Comparison of ENCODE assay signal across 8 cellular contexts in genomic region chr19:16572332-16573211, GRCh38. TPM values are rescaled to one million over a fixed set of nuclear protein-coding genes. Genes with fewer than 3 reads are reported as not detected.
A peak's percentile ranks its signal among the peaks of the same experiment; 100 is the strongest.
DNase-seq lines count a peak whose midpoint lies in the region; ATAC-seq, FAIRE-seq and TF ChIP-seq lines count a peak whose summit lies in the region.

Gene SLC35E1 (minus strand): TSS chr19:16572415. CDS start chr19:16572364, 51 bp downstream.

- H3K9me3 ChIP-seq in pancreas = no peaks in the 10 kb centered on the region
- no peaks in the 10 kb centered on the region for H3K9me3 ChIP-seq in thyroid gland

- peaks cover 11 to 38% (median 23%) of the 10 kb centered on the region in 3 donors for H3K4me1 ChIP-seq in pancreas
- peaks cover 24 to 25% of the 10 kb centered on the region in 2 donors for H3K4me1 ChIP-seq in thyroid gland

- peak within 1 kb of the TSS; percentile 99 for H3K4me3 Mint-ChIP-seq in activated naive CD8-positive, alpha-beta T cell treated with anti-CD3 and anti-CD28 coated beads, Interleukin-2, amount 50 U/mL, for 24 hours

- H3K4me3 ChIP-seq in pancreas (peak within 1 kb of the TSS; percentile 87 to 97 (median 92)), thyroid gland (replicated peaks in 1 of 3) (peak within 1 kb of the TSS; percentile 75 to 83 (median 81))

- H3K27ac ChIP-seq in pancreas (peak within 1 kb of the TSS; percentile 76 to 87 (median 78)), thyroid gland (peak within 1 kb of the TSS; percentile 56 to 69 (median 68))

- intact Hi-C loops in Right ventricle myocardium superior (cut with DNase I) = loop anchor here (10.0 kb wide), 1 partner anchor 52 kb away; the partner anchor contains the start of gene MED26
- intact Hi-C loops in pancreas (cut with DNase I) = loop anchor here in 2 of 3 donors (10.0 kb wide), 1 partner anchor 52 kb away; the partner anchor contains the start of gene MED26 (in 2 of the 2)
- intact Hi-C loops in thyroid gland (cut with DNase I) = loop anchor here (5.0 kb wide), 1 partner anchor 55 kb away; the partner anchor contains the start of gene MED26

- peak; percentile 84 for ATAC-seq in HG02763 (IDR thresholded peaks at IDR 0.05; ENCODE audit: unreplicated experiment)
- peak; percentile 95 for ATAC-seq in activated naive CD8-positive, alpha-beta T cell treated with anti-CD3 and anti-CD28 coated beads, Interleukin-2, amount 50 U/mL, for 24 hours
- peak; percentile 98 for ATAC-seq in Right ventricle myocardium superior (ENCODE audit: poor library complexity)
- ATAC-seq in pancreas = peak; percentile 93 to 97 (median 94)

- TF ChIP-seq POLR2A in GM12891 (IDR thresholded peaks at IDR 0.05; ENCODE audit: low read depth, low read length) (peak; percentile 92), thyroid gland (IDR thresholded peaks at IDR 0.05) (peak in 1 of 2 donors; percentile 87)

- DNase-seq in GM12891 (ENCODE audit: insufficient read length, low spot score) (peak; percentile 100), NCI-H1417 (lab: John Stamatoyannopoulos, UW) (peak; percentile 89 to 96 (median 90)), SW480 (ENCODE audit: low spot score) (peak; percentile 97), Right ventricle myocardium superior (peak; percentile 97), pancreas (peak; percentile 96 to 99 (median 97)), thyroid gland (peak; percentile 97)
- peak; percentile 94 for DNase-seq in activated naive CD8-positive, alpha-beta T cell treated with anti-CD3 and anti-CD28 coated beads, Interleukin-2, amount 50 U/mL, for 24 hours

- no peaks in the 10 kb centered on the region for H3K27me3 Mint-ChIP-seq in activated naive CD8-positive, alpha-beta T cell treated with anti-CD3 and anti-CD28 coated beads, Interleukin-2, amount 50 U/mL, for 24 hours

- H3K36me3 ChIP-seq in pancreas (peaks cover 0 to 18% (median 5%) of the 10 kb centered on the region in 3 donors), thyroid gland (peaks cover 22 to 23% of the 10 kb centered on the region in 2 donors)

- H3K4me1 Mint-ChIP-seq in activated naive CD8-positive, alpha-beta T cell treated with anti-CD3 and anti-CD28 coated beads, Interleukin-2, amount 50 U/mL, for 24 hours = peaks cover 47% of the 10 kb centered on the region

- FAIRE-seq in GM12891 (lab: Jason Lieb, UNC) = peak; percentile 99
- FAIRE-seq in pancreas (lab: Jason Lieb, UNC) = no peak

- H3K9me3 Mint-ChIP-seq in activated naive CD8-positive, alpha-beta T cell treated with anti-CD3 and anti-CD28 coated beads, Interleukin-2, amount 50 U/mL, for 24 hours = no peaks in the 10 kb centered on the region

- no peaks in the 10 kb centered on the region for H3K27me3 ChIP-seq in pancreas
- H3K27me3 ChIP-seq in thyroid gland = no peaks in the 10 kb centered on the region

- H3K36me3 Mint-ChIP-seq in activated naive CD8-positive, alpha-beta T cell treated with anti-CD3 and anti-CD28 coated beads, Interleukin-2, amount 50 U/mL, for 24 hours (ENCODE audit: low read depth) = peaks cover 41% of the 10 kb centered on the region

- TF ChIP-seq CTCF in pancreas (IDR thresholded peaks at IDR 0.05) = no peak
- TF ChIP-seq CTCF in thyroid gland (IDR thresholded peaks at IDR 0.05) = no peak

- H3K27ac Mint-ChIP-seq in activated naive CD8-positive, alpha-beta T cell treated with anti-CD3 and anti-CD28 coated beads, Interleukin-2, amount 50 U/mL, for 24 hours = peak within 1 kb of the TSS; percentile 99

- WGBS in pancreas, 2 donors = 0 to 1% methylated on average over 51 to 83 of the region's 83 CpGs
- WGBS in thyroid gland, 2 donors = 1 to 2% methylated on average over 26 to 39 of the region's 83 CpGs

TF ChIP-seq in GM12891, 5 proteins besides CTCF, POLR2A, EP300 and RAD21:
- TF ChIP-seq POLR2AphosphoS5 (IDR thresholded peaks at IDR 0.05; ENCODE audit: low read depth, low read length) (peak; percentile 94), PAX5 (IDR thresholded peaks at IDR 0.05; ENCODE audit: insufficient read depth, low read length, severe bottlenecking) (no peak), POU2F2 (IDR thresholded peaks at IDR 0.05; ENCODE audit: low read depth, low read length) (peak; percentile 79), TAF1 (IDR thresholded peaks at IDR 0.05; ENCODE audit: low read depth, low read length) (peak; percentile 85), SPI1 (IDR thresholded peaks at IDR 0.05; ENCODE audit: low read depth, low read length) (0 out of 2 replicates have a peak, but pooled peaks have one; percentile 2)

RNA-seq across cellular contexts. Expression of gene SLC35E1, which starts in this region (rescaled TPM):
- 17.7 TPM for polyA plus RNA-seq in GM12891 (2012; ENCODE audit: low read depth, missing spikeins)
- 20.8 TPM for total RNA-seq in Right ventricle myocardium superior
- total RNA-seq in pancreas = 10 to 100 TPM; 32.1 to 42.1 (median 35.5) TPM
- 10 to 100 TPM; 22.9 to 28.2 TPM for polyA plus RNA-seq in pancreas
- total RNA-seq in thyroid gland = 10 to 100 TPM; 33.3 to 49.3 (median 38.6) TPM

Comparison
In these comparisons a context has a peak if more than half of its experiments do, and no peak if none do; other contexts are left out.
1. Peak in every context shown above with its lines: DNase-seq, ATAC-seq, H3K4me3 ChIP-seq and H3K27ac ChIP-seq.